In genomic region chr16:81469710-81470481, GRCh38 we compare ENCODE assay signal across 9 cellular contexts. TPM values are rescaled to one million over a fixed set of nuclear protein-coding genes. Genes with fewer than 3 reads are reported as not detected.
A peak's percentile ranks its signal among the peaks of the same experiment; 100 is the strongest.
DNase-seq lines count a peak whose midpoint lies in the region; ATAC-seq and TF ChIP-seq lines count a peak whose summit lies in the region.
"Had no signal": no experiment of that assay in that cellular context is flagged by ENCODE, and none has a peak within 500 bp of the region (broad histone marks: within the 10 kb centered on the region; RNA-seq: fewer than 3 reads in every experiment).

No MANE protein-coding gene starts in this region.

- DNase-seq in WTC11 (ENCODE audit: low spot score) (no peak), islet precursor cell (no peak), NCI-H1048 (lab: John Stamatoyannopoulos, UW) (no peak), foreskin melanocyte (no peak)

- no peaks in the 10 kb centered on the region for H3K9me3 ChIP-seq in BLaER1

- POLR2A ChIA-PET in WTC11 (lab: Charles Lee), result interaction anchor here (0.5 to 1.3 kb wide), 2 partner anchors 54 to 154 kb away, joined by 3 read pairs; no protein-coding TSS in a partner anchor

- peaks cover 100% of the 10 kb centered on the region for H3K4me1 ChIP-seq in BLaER1

- H3K4me3 ChIP-seq in BLaER1, result peak overlapping the region; percentile 32

- H3K4me2 ChIP-seq in BLaER1, result peak overlapping the region; percentile 90

- no peaks in the 10 kb centered on the region for H3K27me3 ChIP-seq in BLaER1
- no peaks in the 10 kb centered on the region for H3K27me3 ChIP-seq in layer of hippocampus (ENCODE audit: control insufficient read depth, insufficient read depth, low read length)

- peak overlapping the region; percentile 75; the same call in 1 of the 2 replicates for H3K27ac Mint-ChIP-seq in WTC11

- CTCF ChIA-PET in WTC11 (lab: Charles Lee), result interaction anchor here (0.6 to 1.0 kb wide), 2 partner anchors 12 to 1068 kb away, joined by 3 read pairs; no protein-coding TSS in a partner anchor

- H3K27me3 Mint-ChIP-seq in WTC11 (ENCODE audit: low read depth), result no peaks in the 10 kb centered on the region

- no peak overlapping the region for H3K4me3 Mint-ChIP-seq in WTC11
- H3K4me3 Mint-ChIP-seq: neural crest cell had no signal

- TF ChIP-seq CTCF in WTC11 (IDR thresholded peaks at IDR 0.05), result no peak

- H3K9ac ChIP-seq in BLaER1, result peak overlapping the region; percentile 73

- peaks cover 100% of the 10 kb centered on the region for H4K20me1 ChIP-seq in BLaER1

- peaks cover 43% of the 10 kb centered on the region for H3K4me1 Mint-ChIP-seq in WTC11

- peak; percentile 58 for ATAC-seq in GM19324 (IDR thresholded peaks at IDR 0.05; ENCODE audit: low FRiP score, unreplicated experiment)
- peak; percentile 82 for ATAC-seq in HG03354 (IDR thresholded peaks at IDR 0.05; ENCODE audit: poor library complexity, severe bottlenecking, unreplicated experiment)
- ATAC-seq in WTC11, result no peak

- H3K36me3 Mint-ChIP-seq in WTC11, result peaks cover 12% of the 10 kb centered on the region; the same call in 1 of the 2 replicates

- peaks cover 43% of the 10 kb centered on the region for H3K36me3 ChIP-seq in BLaER1

- no peaks in the 10 kb centered on the region for H3K9me3 Mint-ChIP-seq in WTC11
- H3K9me3 Mint-ChIP-seq: neural crest cell had no signal

- H3K27ac ChIP-seq in BLaER1 (peak overlapping the region; percentile 85), layer of hippocampus (ENCODE audit: low read depth, low read length) (peak overlapping the region; percentile 24)

TF ChIP-seq in WTC11, 78 proteins besides CTCF, POLR2A, EP300 and RAD21 (continues in another document):
- TF ChIP-seq AFF4 (CRISPR knock-in tag; IDR thresholded peaks at IDR 0.05; ENCODE audit: borderline replicate concordance), result no peak
- TF ChIP-seq GABPB1 (CRISPR knock-in tag; IDR thresholded peaks at IDR 0.05), result no peak
- no peak for TF ChIP-seq CDX4 (CRISPR knock-in tag; IDR thresholded peaks at IDR 0.05; ENCODE audit: borderline replicate concordance)
- TF ChIP-seq ATF1 (CRISPR knock-in tag; IDR thresholded peaks at IDR 0.05), result no peak
- no peak for TF ChIP-seq ATF2 (CRISPR knock-in tag; IDR thresholded peaks at IDR 0.05; ENCODE audit: borderline replicate concordance, low read depth)
- no peak for TF ChIP-seq ZNF281 (CRISPR knock-in tag; IDR thresholded peaks at IDR 0.05)
- no peak for TF ChIP-seq GTF2I (CRISPR knock-in tag; conservative IDR thresholded peaks at IDR 0.05)
- no peak for TF ChIP-seq RELA (CRISPR knock-in tag; IDR thresholded peaks at IDR 0.05; ENCODE audit: borderline replicate concordance)
- TF ChIP-seq FOXP1 (CRISPR knock-in tag; IDR thresholded peaks at IDR 0.05; ENCODE audit: borderline replicate concordance), result no peak
- no peak for TF ChIP-seq USF1 (CRISPR knock-in tag; IDR thresholded peaks at IDR 0.05)
- no peak for TF ChIP-seq TEAD4 (CRISPR knock-in tag; IDR thresholded peaks at IDR 0.05)
- no peak for TF ChIP-seq ZBTB21 (CRISPR knock-in tag; IDR thresholded peaks at IDR 0.05; ENCODE audit: borderline replicate concordance)
- TF ChIP-seq CBFB (CRISPR knock-in tag; IDR thresholded peaks at IDR 0.05; ENCODE audit: low read depth), result no peak
- no peak for TF ChIP-seq JAZF1 (CRISPR knock-in tag; IDR thresholded peaks at IDR 0.05)

RNA-seq across cellular contexts. Expression of gene CMIP, which starts 25.3 kb away (rescaled TPM):
- 57.0 to 63.7 TPM (median 59.6 TPM) in 3 replicates for total RNA-seq in WTC11 (2021)
